Comparison of ENCODE assay signal across 12 cellular contexts in the genomic region with DNA sequence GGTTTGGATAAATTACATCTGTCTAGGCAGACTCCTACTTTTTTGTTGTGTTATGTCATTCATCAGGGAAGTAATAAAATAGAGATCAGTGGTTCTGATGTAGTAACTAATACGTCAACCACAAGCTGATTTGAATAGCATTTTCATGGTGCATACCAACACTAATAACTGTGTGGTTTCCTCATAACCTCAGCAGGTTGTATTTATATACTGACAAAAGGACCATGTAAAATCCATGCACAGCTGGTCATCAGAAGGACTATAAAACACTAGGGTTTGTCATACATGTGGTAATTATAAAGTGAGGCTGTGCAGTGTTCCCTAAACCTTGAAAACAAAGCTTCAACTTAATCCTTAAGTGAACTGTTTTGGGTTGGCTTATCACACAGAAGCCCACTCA.
DNase-seq lines count a peak whose midpoint lies in the region; ATAC-seq and TF ChIP-seq lines count a peak whose summit lies in the region.
"Had no signal": no experiment of that assay in that cellular context is flagged by ENCODE, and none has a peak within 500 bp of the region (broad histone marks: within the 10 kb centered on the region; RNA-seq: fewer than 3 reads in every experiment).

No MANE protein-coding gene starts in this region.

- in situ Hi-C loops in astrocyte of the cerebellum (cut with HindIII; ENCODE audit: low sequenced_read_pairs) = no loop called here

- H3K4me1 ChIP-seq in spleen = no peaks in the 10 kb centered on the region

- no peak for ATAC-seq in HG03097 (IDR thresholded peaks at IDR 0.05; ENCODE audit: low FRiP score, unreplicated experiment)
- ATAC-seq in GM21360 (IDR thresholded peaks at IDR 0.05; ENCODE audit: unreplicated experiment) = no peak
- ATAC-seq: activated CD4-positive, alpha-beta T cell treated with anti-CD3 and anti-CD28 coated beads for 36 hours; CD8-positive, alpha-beta T cell had no signal

- H3K4me1 Mint-ChIP-seq in HFFc6 (ENCODE audit: low read depth) = peaks cover 32% of the 10 kb centered on the region
- H3K4me1 Mint-ChIP-seq in mesothelial cell of epicardium = peaks cover 18% of the 10 kb centered on the region
- H3K4me1 Mint-ChIP-seq: activated CD4-positive, alpha-beta T cell treated with anti-CD3 and anti-CD28 coated beads for 36 hours had no signal

- no peaks in the 10 kb centered on the region for H3K36me3 Mint-ChIP-seq in HFFc6 (ENCODE audit: low read depth)
- no peaks in the 10 kb centered on the region for H3K36me3 Mint-ChIP-seq in mesothelial cell of epicardium
- H3K36me3 Mint-ChIP-seq: CD8-positive, alpha-beta T cell had no signal

- no peak overlapping the region for H3K4me3 Mint-ChIP-seq in HFFc6
- H3K4me3 Mint-ChIP-seq in mesothelial cell of epicardium = no peak overlapping the region
- H3K4me3 Mint-ChIP-seq: activated CD4-positive, alpha-beta T cell treated with anti-CD3 and anti-CD28 coated beads for 36 hours; CD8-positive, alpha-beta T cell had no signal

- DNase-seq in AG20443 (ENCODE audit: low spot score) (peak; percentile 9), HFFc6 (peak; percentile 71), astrocyte of the cerebellum (ENCODE audit: low read depth) (peak; percentile 97), mesothelial cell of epicardium (ENCODE audit: low spot score in 2 of 2, unreplicated experiment in 2 of 2) (no peak), spleen (no peak)
- no peak for DNase-seq in stimulated activated naive CD4-positive, alpha-beta T cell treated with Interleukin-2 at 50 U/mL for 16 hours (lab: John Stamatoyannopoulos, UW)
- DNase-seq: activated CD4-positive, alpha-beta T cell treated with anti-CD3 and anti-CD28 coated beads for 36 hours; brain microvascular endothelial cell; CD8-positive, alpha-beta T cell; NCI-H1105 treated with DMSO at 0.1 percent for 48 hours had no signal

- no peak overlapping the region for H3K27ac Mint-ChIP-seq in HFFc6
- peak overlapping the region; percentile 66 for H3K27ac Mint-ChIP-seq in mesothelial cell of epicardium
- H3K27ac Mint-ChIP-seq: activated CD4-positive, alpha-beta T cell treated with anti-CD3 and anti-CD28 coated beads for 36 hours; CD8-positive, alpha-beta T cell had no signal

- H3K9me3 Mint-ChIP-seq in HFFc6 (0 out of 2 replicates have a peak, but pooled peaks cover 8% of the 10 kb centered on the region), mesothelial cell of epicardium (peaks cover 25% of the 10 kb centered on the region)

- 41 to 77% (median 55%) methylated on average over 1 of the region's 1 CpG for WGBS in spleen, 5 donors

- H3K27me3 Mint-ChIP-seq in HFFc6 (ENCODE audit: insufficient read depth) = no peaks in the 10 kb centered on the region
- H3K27me3 Mint-ChIP-seq in mesothelial cell of epicardium (ENCODE audit: low read depth) = no peaks in the 10 kb centered on the region
- H3K27me3 Mint-ChIP-seq: activated CD4-positive, alpha-beta T cell treated with anti-CD3 and anti-CD28 coated beads for 36 hours had no signal

- no peak overlapping the region for H3K27ac ChIP-seq in spleen
- H3K27ac ChIP-seq: brain microvascular endothelial cell had no signal

- H3K36me3 ChIP-seq in spleen = no peaks in the 10 kb centered on the region
- H3K36me3 ChIP-seq: brain microvascular endothelial cell had no signal

- no peaks in the 10 kb centered on the region for H3K27me3 ChIP-seq in spleen (replicated peaks in 1 of 7)
- H3K27me3 ChIP-seq: brain microvascular endothelial cell had no signal

- intact Hi-C loops in spleen (cut with DNase I; ENCODE audit: low total_unique reads) = no loop called here

- no peak for TF ChIP-seq POLR2A in spleen (IDR thresholded peaks at IDR 0.05)

- peaks cover 0 to 11% (median 3%) of the 10 kb centered on the region in 8 donors for H3K9me3 ChIP-seq in spleen

- TF ChIP-seq CTCF in HFFc6 (IDR thresholded peaks at IDR 0.05) (no peak), astrocyte of the cerebellum (IDR thresholded peaks at IDR 0.05; ENCODE audit: low read depth, low read length, missing control alignments) (no peak), mesothelial cell of epicardium (IDR thresholded peaks at IDR 0.05; ENCODE audit: unreplicated experiment) (no peak), spleen (IDR thresholded peaks at IDR 0.05 in 8 of 11, conservative IDR thresholded peaks at IDR 0.05 in 3 of 11) (no peak)

- H3K4me3 ChIP-seq in astrocyte of the cerebellum (ENCODE audit: low read depth, low read length) (no peak overlapping the region), spleen (no peak overlapping the region)

Comparison
In these comparisons a context has a peak if more than half of its experiments do, and no peak if none do; other contexts are left out.
1. DNase-seq: peak in AG20443 (single experiment), HFFc6 (single experiment) and astrocyte of the cerebellum (single experiment); none in mesothelial cell of epicardium (0 of 2), stimulated activated naive CD4-positive, alpha-beta T cell treated with Interleukin-2 at 50 U/mL for 16 hours (single experiment) and spleen (single experiment).